ENCODE assay signal across 8 cellular contexts in the genomic region with DNA sequence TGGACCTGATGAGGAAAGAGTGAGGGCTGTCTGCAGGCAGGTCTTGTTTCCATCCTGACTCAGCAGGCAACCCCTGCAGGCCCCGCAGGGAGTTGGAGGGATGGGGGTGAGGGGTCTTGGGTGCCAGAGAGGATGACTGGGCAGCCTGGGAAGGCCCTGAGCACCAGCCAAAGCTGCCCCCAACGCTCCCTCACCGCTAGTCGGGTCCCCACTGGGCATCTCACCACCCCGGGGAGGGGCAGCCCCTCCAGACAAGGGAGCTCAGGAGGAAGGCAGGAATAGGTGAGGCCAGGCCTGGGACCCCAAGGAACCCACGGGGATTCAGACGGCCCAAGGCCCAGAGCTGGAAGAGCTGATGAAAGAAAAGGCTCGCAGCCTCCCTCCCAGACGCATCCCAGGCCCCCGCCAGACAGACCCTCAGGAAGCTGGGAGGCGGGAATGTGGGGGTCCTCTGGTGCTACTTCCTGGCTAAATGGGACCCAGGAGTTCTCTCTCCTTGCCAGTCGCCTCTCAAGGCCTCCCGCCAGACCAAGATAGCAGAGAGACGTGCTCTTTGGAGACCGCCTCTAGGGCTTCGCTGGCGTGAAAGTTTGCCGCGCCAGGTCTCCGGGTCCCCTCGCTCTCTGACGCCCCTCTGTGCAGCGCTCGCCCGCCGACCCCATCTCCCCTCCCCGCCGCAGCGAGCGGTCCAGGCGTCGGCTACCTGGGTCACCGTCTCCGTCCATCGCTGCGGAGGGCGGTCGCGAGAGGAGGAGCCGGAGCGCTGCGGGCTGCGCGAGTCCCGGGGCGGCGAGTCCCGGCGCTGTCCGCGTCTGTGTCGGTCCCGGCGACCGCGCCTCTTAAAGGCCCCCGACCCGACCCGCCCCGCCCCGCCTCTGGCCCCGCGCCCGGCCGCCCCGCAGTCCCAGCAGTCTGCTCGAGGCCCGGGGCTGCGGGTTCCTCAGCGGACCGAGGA. TPM values are rescaled to one million over a fixed set of nuclear protein-coding genes. Genes with fewer than 3 reads are reported as not detected.
DNase-seq lines count a peak whose midpoint lies in the region; ATAC-seq and TF ChIP-seq lines count a peak whose summit lies in the region.

A gene with protein sequence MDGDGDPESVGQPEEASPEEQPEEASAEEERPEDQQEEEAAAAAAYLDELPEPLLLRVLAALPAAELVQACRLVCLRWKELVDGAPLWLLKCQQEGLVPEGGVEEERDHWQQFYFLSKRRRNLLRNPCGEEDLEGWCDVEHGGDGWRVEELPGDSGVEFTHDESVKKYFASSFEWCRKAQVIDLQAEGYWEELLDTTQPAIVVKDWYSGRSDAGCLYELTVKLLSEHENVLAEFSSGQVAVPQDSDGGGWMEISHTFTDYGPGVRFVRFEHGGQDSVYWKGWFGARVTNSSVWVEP (minus strand): TSS at position 814 of the 955 bp plus-strand sequence. CDS start 89 bp downstream, at position 725.

- intact Hi-C loops in posterior vena cava (cut with DNase I) = loop anchor here in 1 of 2 donors (5.0 kb wide), 1 partner anchor 63 kb away; no protein-coding TSS in a partner anchor

- peak; percentile 20 for ATAC-seq in HG02642 (IDR thresholded peaks at IDR 0.05; ENCODE audit: poor library complexity, unreplicated experiment)
- ATAC-seq in activated T-helper 17 cell treated with anti-CD3 and anti-CD28 coated beads, Interleukin-2, amount 50 U/mL, for 72 hours (replicated peaks) = peak; percentile 34

- peaks cover 6% of the 10 kb centered on the region for H3K36me3 ChIP-seq in cardiac muscle cell

- no peaks in the 10 kb centered on the region for H3K9me3 Mint-ChIP-seq in activated T-helper 17 cell treated with anti-CD3 and anti-CD28 coated beads, Interleukin-2, amount 50 U/mL, for 72 hours

- peak within 1 kb of the TSS; percentile 65 for H3K4me3 ChIP-seq in cardiac muscle cell

- peaks cover 5% of the 10 kb centered on the region for H3K4me1 Mint-ChIP-seq in activated T-helper 17 cell treated with anti-CD3 and anti-CD28 coated beads, Interleukin-2, amount 50 U/mL, for 72 hours

- peaks cover 12% of the 10 kb centered on the region for H3K36me3 Mint-ChIP-seq in activated T-helper 17 cell treated with anti-CD3 and anti-CD28 coated beads, Interleukin-2, amount 50 U/mL, for 72 hours (ENCODE audit: low read depth)

- DNase-seq in D341Med (ENCODE audit: low spot score) (peak; percentile 61), cardiac muscle cell (ENCODE audit: low read depth in 1 of 2, low spot score in 1 of 2) (peak; percentile 21 to 74), posterior vena cava (ENCODE audit: low spot score) (peak; percentile 81), CD1c-positive myeloid dendritic cell (ENCODE audit: extremely low spot score) (no peak), MV-4-11 (lab: John Stamatoyannopoulos, UW) (no peak)
- no peak for DNase-seq in central memory CD4-positive, alpha-beta T cell

- peaks cover 6% of the 10 kb centered on the region for H3K4me1 ChIP-seq in cardiac muscle cell (ENCODE audit: low read depth)

- TF ChIP-seq CTCF in cardiac muscle cell (IDR thresholded peaks at IDR 0.05; ENCODE audit: low read depth, low read length) = no peak

- H3K27ac Mint-ChIP-seq in activated T-helper 17 cell treated with anti-CD3 and anti-CD28 coated beads, Interleukin-2, amount 50 U/mL, for 72 hours = peak within 1 kb of the TSS; percentile 75

- no peak within 1 kb of the TSS for H3K27ac ChIP-seq in cardiac muscle cell

- H3K27me3 ChIP-seq in cardiac muscle cell = peaks cover 22% of the 10 kb centered on the region

- H3K4me3 Mint-ChIP-seq in activated T-helper 17 cell treated with anti-CD3 and anti-CD28 coated beads, Interleukin-2, amount 50 U/mL, for 72 hours = peak within 1 kb of the TSS; percentile 73

- no peaks in the 10 kb centered on the region for H3K27me3 Mint-ChIP-seq in activated T-helper 17 cell treated with anti-CD3 and anti-CD28 coated beads, Interleukin-2, amount 50 U/mL, for 72 hours

- H3K9me3 ChIP-seq in cardiac muscle cell (ENCODE audit: low read depth) = no peaks in the 10 kb centered on the region

RNA-seq across cellular contexts. Expression of the gene that starts here (rescaled TPM):
- 1 to 10 TPM; 1.3 to 4.0 TPM for total RNA-seq in activated T-helper 17 cell treated with anti-CD3 and anti-CD28 coated beads, Interleukin-2, amount 50 U/mL, for 72 hours
- total RNA-seq in cardiac muscle cell = 15.8 and 20.9 TPM in 2 replicates
- polyA plus RNA-seq in cardiac muscle cell = 28.3 and 29.8 TPM in 2 replicates
- 1 to 10 TPM; 1.9 to 3.0 TPM for total RNA-seq in posterior vena cava

Comparison
In these comparisons a context has a peak if more than half of its experiments do, and no peak if none do; other contexts are left out.
1. DNase-seq: peak in D341Med (single experiment), cardiac muscle cell (2 of 2) and posterior vena cava (single experiment); none in CD1c-positive myeloid dendritic cell (single experiment), central memory CD4-positive, alpha-beta T cell (single experiment) and MV-4-11 (single experiment).